ENCODE assay signal across 1 cellular context in genomic region chr5:178454821-178455479, GRCh38.
TF ChIP-seq lines count a peak whose summit lies in the region.

No MANE protein-coding gene starts in this region.

TF ChIP-seq in GM23338, 12 proteins besides CTCF, POLR2A, EP300 and RAD21 (continued from another document):
- TF ChIP-seq ZNF462 (CRISPR knock-in tag; IDR thresholded peaks at IDR 0.05) (no peak), CREB1 (CRISPR knock-in tag; IDR thresholded peaks at IDR 0.05; ENCODE audit: low read depth) (no peak), POLR2AphosphoS5 (IDR thresholded peaks at IDR 0.05; ENCODE audit: low read depth) (no peak), REST (IDR thresholded peaks at IDR 0.05; ENCODE audit: unreplicated experiment) (no peak), ZNF331 (CRISPR knock-in tag; IDR thresholded peaks at IDR 0.05; ENCODE audit: low read depth) (no peak), NANOG (IDR thresholded peaks at IDR 0.05; ENCODE audit: borderline replicate concordance) (no peak)
